In the genomic region with DNA sequence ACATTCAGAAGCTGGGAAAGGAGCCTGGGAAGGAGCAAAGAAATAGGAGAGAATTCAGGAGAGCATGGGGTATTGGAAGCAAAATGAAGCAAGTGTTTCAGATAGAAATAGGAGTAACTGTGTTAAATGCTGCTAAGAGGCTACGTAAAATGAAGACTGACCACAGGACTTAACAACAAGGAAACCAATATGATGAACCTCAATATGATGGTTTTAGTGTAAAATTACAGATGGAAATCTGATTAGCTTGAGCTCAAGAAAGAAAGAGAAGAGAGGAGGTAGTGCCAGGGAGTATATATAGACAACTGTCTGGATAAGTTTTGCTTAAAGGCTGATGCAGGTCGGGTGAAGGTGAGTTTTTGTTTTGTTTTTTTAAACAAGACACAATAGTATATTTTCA, we compare ENCODE assay signal across 25 cellular contexts.
"Had no signal": no experiment of that assay in that cellular context is flagged by ENCODE, and none has a peak within 500 bp of the region (broad histone marks: within the 10 kb centered on the region; RNA-seq: fewer than 3 reads in every experiment).

No MANE protein-coding gene starts in this region.

- H3K4me1 ChIP-seq: ascending aorta, body of pancreas, Peyer's patch had no signal

- H3K9me3 ChIP-seq: ascending aorta, body of pancreas, Peyer's patch had no signal

- H3K4me3 Mint-ChIP-seq: activated CD8-positive, alpha-beta T cell treated with anti-CD3 and anti-CD28 coated beads, Interleukin-2, amount 10 ng/mL, durations not matched to agents 7 days and 5 days; activated naive CD8-positive, alpha-beta T cell treated with anti-CD3 and anti-CD28 coated beads, Interleukin-2, amount 50 U/mL, for 24 hours; T-helper 2 cell treated with Interferon-gamma antibody and Interleukin-4, amounts not matched to agents 5 μg/mL and 100 μg/mL, for 36 hours had no signal

- H3K27me3 ChIP-seq: ascending aorta, body of pancreas, Peyer's patch had no signal

- H3K27ac ChIP-seq: ascending aorta, body of pancreas, Peyer's patch had no signal

- DNase-seq: activated CD4-positive, alpha-beta T cell treated with anti-CD3 and anti-CD28 coated beads for 48 hours; activated CD4-positive, alpha-beta T cell treated with anti-CD3 and anti-CD28 coated beads, Interleukin-2, amount 50 U/mL, for 4 hours; activated CD4-positive, CD25-positive, alpha-beta regulatory T cell treated with anti-CD3 and anti-CD28 coated beads, Interleukin-2, amount 50 U/mL, for 72 hours; activated CD8-positive, alpha-beta memory T cell treated with anti-CD3 and anti-CD28 coated beads, Interleukin-2, amount 50 U/mL, for 48 hours; activated CD8-positive, alpha-beta T cell treated with anti-CD3 and anti-CD28 coated beads, Interleukin-2, amount 10 ng/mL, durations not matched to agents 7 days and 5 days; activated naive CD8-positive, alpha-beta T cell treated with anti-CD3 and anti-CD28 coated beads, Interleukin-2, amount 50 U/mL, for 24 hours; activated T-cell treated with anti-CD3 and anti-CD28 coated beads, Interleukin-2, amount 50 U/mL, for 1 hour; amniotic stem cell; body of pancreas; NCI-H1048; NCI-H1417 treated with DMSO at 0.1 percent for 48 hours; NCI-H1694; NCI-H2029; NCI-H2107; NCI-H345; NCI-H510A; NCI-H526 treated with DMSO at 0.1 percent for 48 hours; NK-92 treated with Interleukin-12 subunit alpha and Interleukin-12 subunit beta, amount 100 ng/mL, for 24 hours; OCI-M1; Peyer's patch; SHP77 treated with DMSO at 0.1 percent for 48 hours; T-helper 1 cell had no signal

- H3K27me3 Mint-ChIP-seq: activated naive CD8-positive, alpha-beta T cell treated with anti-CD3 and anti-CD28 coated beads, Interleukin-2, amount 50 U/mL, for 24 hours had no signal

- H3K27ac Mint-ChIP-seq: activated CD8-positive, alpha-beta T cell treated with anti-CD3 and anti-CD28 coated beads, Interleukin-2, amount 10 ng/mL, durations not matched to agents 7 days and 5 days; activated naive CD8-positive, alpha-beta T cell treated with anti-CD3 and anti-CD28 coated beads, Interleukin-2, amount 50 U/mL, for 24 hours; T-helper 2 cell treated with Interferon-gamma antibody and Interleukin-4, amounts not matched to agents 5 μg/mL and 100 μg/mL, for 36 hours had no signal

- ATAC-seq: activated CD8-positive, alpha-beta T cell treated with anti-CD3 and anti-CD28 coated beads, Interleukin-2, amount 10 ng/mL, durations not matched to agents 7 days and 5 days; activated naive CD4-positive, alpha-beta T cell treated with anti-CD3 and anti-CD28 coated beads, Interleukin-2, amount 50 U/mL, for 72 hours; activated naive CD8-positive, alpha-beta T cell treated with anti-CD3 and anti-CD28 coated beads, Interleukin-2, amount 50 U/mL, for 24 hours; body of pancreas had no signal

- H3K9me3 Mint-ChIP-seq: activated naive CD4-positive, alpha-beta T cell treated with anti-CD3 and anti-CD28 coated beads, Interleukin-2, amount 50 U/mL, for 72 hours had no signal

- H3K4me3 ChIP-seq: ascending aorta, body of pancreas, Peyer's patch had no signal
